8 cellular contexts compared by ENCODE assay signal in genomic region chr16:15090663-15091269, GRCh38. TPM values are rescaled to one million over a fixed set of nuclear protein-coding genes. Genes with fewer than 3 reads are reported as not detected.
DNase-seq lines count a peak whose midpoint lies in the region; ATAC-seq and TF ChIP-seq lines count a peak whose summit lies in the region.
"Not testable (repeated sequence)": the region's sequence is repeated elsewhere in the genome, so short reads cannot be mapped to it uniquely, and the experiment has no call there.

No MANE protein-coding gene starts in this region.

- not testable (repeated sequence) for H3K4me3 ChIP-seq in CD8-positive, alpha-beta T cell (ENCODE audit: low read depth, low read length); SK-N-SH (ENCODE audit: low read depth in 2 of 2, low read length in 1 of 2); naive thymus-derived CD4-positive, alpha-beta T cell (ENCODE audit: low read length)

- 93% methylated on average over 1 of the region's 1 CpG for WGBS in SK-N-SH (ENCODE audit: low lambda C conversion rate)

- H3K27me3 ChIP-seq in CD8-positive, alpha-beta T cell (ENCODE audit: insufficient read depth, low read length); SK-N-SH (ENCODE audit: insufficient read depth); foreskin keratinocyte; naive thymus-derived CD4-positive, alpha-beta T cell (ENCODE audit: control insufficient read depth in 2 of 2, insufficient read depth in 2 of 2, low read length in 2 of 2): not testable (repeated sequence)

- TF ChIP-seq RAD21 in SK-N-SH (IDR thresholded peaks at IDR 0.05; ENCODE audit: low read length), result not testable (repeated sequence)

- H2AFZ ChIP-seq in SK-N-SH (ENCODE audit: low read depth), result not testable (repeated sequence)

- not testable (repeated sequence) for H3K4me3 Mint-ChIP-seq in CD8-positive, alpha-beta T cell; HFFc6; activated T-cell treated with anti-CD3 and anti-CD28 coated beads, Interleukin-2, amount 50 U/mL, for 72 hours; MCF 10A (ENCODE audit: unreplicated experiment); naive thymus-derived CD4-positive, alpha-beta T cell; stimulated activated effector memory CD8-positive, alpha-beta T cell treated with anti-CD3 and anti-CD28 coated beads, Interleukin-12 subunit alpha, Interleukin-12 subunit beta, amount 100 ng/mL, for 72 hours

- BruUV-seq in MCF 10A (replicated peaks; lab: Mats Ljungman, UMichigan), result not testable (repeated sequence)

- not testable (repeated sequence) for H3K9me3 ChIP-seq in CD8-positive, alpha-beta T cell (ENCODE audit: low read length); SK-N-SH; naive thymus-derived CD4-positive, alpha-beta T cell (ENCODE audit: control insufficient read depth in 2 of 3, low read length in 3 of 3)

- not testable (repeated sequence) for H3K9ac ChIP-seq in SK-N-SH

- H4K20me1 ChIP-seq in SK-N-SH (ENCODE audit: insufficient read depth), result not testable (repeated sequence)

- DNase-seq in CD8-positive, alpha-beta T cell; HFFc6; SK-N-SH; activated T-cell treated with anti-CD3 and anti-CD28 coated beads, Interleukin-2, amount 50 U/mL, for 72 hours; MCF 10A (ENCODE audit: unreplicated experiment); foreskin keratinocyte; naive thymus-derived CD4-positive, alpha-beta T cell; stimulated activated effector memory CD8-positive, alpha-beta T cell treated with anti-CD3 and anti-CD28 coated beads, Interleukin-12 subunit alpha, Interleukin-12 subunit beta, amount 100 ng/mL, for 72 hours (ENCODE audit: low spot score in 2 of 2): not testable (repeated sequence)

- intact Hi-C loops in CD8-positive, alpha-beta T cell (cut with DNase I, micrococcal nuclease); MCF 10A (cut with micrococcal nuclease): not testable (repeated sequence)
- intact Hi-C loops in naive thymus-derived CD4-positive, alpha-beta T cell (cut with micrococcal nuclease), result loop anchor here in 1 of 2 donors (10.0 kb wide), 1 partner anchor 134 kb away; no protein-coding TSS in a partner anchor

- peaks cover 42% of the 10 kb centered on the region for H3K79me2 ChIP-seq in SK-N-SH (ENCODE audit: insufficient read depth)

- H3K36me3 ChIP-seq in CD8-positive, alpha-beta T cell (ENCODE audit: insufficient read depth, low read length); naive thymus-derived CD4-positive, alpha-beta T cell (ENCODE audit: control insufficient read depth in 2 of 3, insufficient read depth in 3 of 3, low read length in 3 of 3): not testable (repeated sequence)
- peaks cover 14 to 32% of the 10 kb centered on the region in 2 experiments for H3K36me3 ChIP-seq in SK-N-SH (replicated peaks in 1 of 2; ENCODE audit: control insufficient read depth in 1 of 2, insufficient read depth in 2 of 2, low read length in 1 of 2)

- H3K4me1 Mint-ChIP-seq in CD8-positive, alpha-beta T cell (ENCODE audit: low read depth), result peaks cover 43% of the 10 kb centered on the region
- H3K4me1 Mint-ChIP-seq in HFFc6 (ENCODE audit: low read depth) (peaks cover 18% of the 10 kb centered on the region), MCF 10A (ENCODE audit: insufficient read depth, unreplicated experiment) (peaks cover 12% of the 10 kb centered on the region)
- peaks cover 26% of the 10 kb centered on the region for H3K4me1 Mint-ChIP-seq in activated T-cell treated with anti-CD3 and anti-CD28 coated beads, Interleukin-2, amount 50 U/mL, for 72 hours (ENCODE audit: low read depth)
- H3K4me1 Mint-ChIP-seq in naive thymus-derived CD4-positive, alpha-beta T cell, result peaks cover 19 to 40% (median 28%) of the 10 kb centered on the region in 7 donors
- H3K4me1 Mint-ChIP-seq in stimulated activated effector memory CD8-positive, alpha-beta T cell treated with anti-CD3 and anti-CD28 coated beads, Interleukin-12 subunit alpha, Interleukin-12 subunit beta, amount 100 ng/mL, for 72 hours, result peaks cover 28% of the 10 kb centered on the region

- H3K4me1 ChIP-seq in CD8-positive, alpha-beta T cell (ENCODE audit: insufficient read depth, low read length); SK-N-SH (ENCODE audit: control insufficient read depth in 1 of 2, insufficient read depth in 2 of 2, low read depth in 1 of 2, low read length in 1 of 2); foreskin keratinocyte; naive thymus-derived CD4-positive, alpha-beta T cell (ENCODE audit: control insufficient read depth in 2 of 2, insufficient read depth in 2 of 2, low read length in 2 of 2): not testable (repeated sequence)

- H3K4me2 ChIP-seq in SK-N-SH, result not testable (repeated sequence)

- CTCF ChIA-PET in CD8-positive, alpha-beta T cell (lab: Charles Lee); SK-N-SH (lab: Yijun Ruan, JAX); naive thymus-derived CD4-positive, alpha-beta T cell (lab: Charles Lee): not testable (repeated sequence)
- CTCF ChIA-PET in MCF 10A (lab: Yijun Ruan, JAX), result interaction anchor here (0.7 kb wide), 1 partner anchor 888 kb away, joined by 3 read pairs; no protein-coding TSS in a partner anchor

- H3K27ac ChIP-seq in CD8-positive, alpha-beta T cell (ENCODE audit: low read depth, low read length); SK-N-SH (ENCODE audit: low read depth in 2 of 2, low read length in 1 of 2); foreskin keratinocyte; naive thymus-derived CD4-positive, alpha-beta T cell (ENCODE audit: low read depth, low read length): not testable (repeated sequence)

- TF ChIP-seq EP300 in SK-N-SH (IDR thresholded peaks at IDR 0.05; ENCODE audit: borderline replicate concordance in 1 of 2, low read depth in 1 of 2, low read length in 1 of 2), result not testable (repeated sequence)

- H3K9me3 Mint-ChIP-seq in CD8-positive, alpha-beta T cell; HFFc6; activated T-cell treated with anti-CD3 and anti-CD28 coated beads, Interleukin-2, amount 50 U/mL, for 72 hours; MCF 10A (ENCODE audit: unreplicated experiment); naive thymus-derived CD4-positive, alpha-beta T cell; stimulated activated effector memory CD8-positive, alpha-beta T cell treated with anti-CD3 and anti-CD28 coated beads, Interleukin-12 subunit alpha, Interleukin-12 subunit beta, amount 100 ng/mL, for 72 hours: not testable (repeated sequence)

- ATAC-seq in CD8-positive, alpha-beta T cell, result peak; percentile 42
- not testable (repeated sequence) for ATAC-seq in activated T-cell treated with anti-CD3 and anti-CD28 coated beads, Interleukin-2, amount 50 U/mL, for 72 hours (replicated peaks in 1 of 2); foreskin keratinocyte; stimulated activated effector memory CD8-positive, alpha-beta T cell treated with anti-CD3 and anti-CD28 coated beads, Interleukin-12 subunit alpha, Interleukin-12 subunit beta, amount 100 ng/mL, for 72 hours
- peak; percentile 30 for ATAC-seq in naive thymus-derived CD4-positive, alpha-beta T cell

- not testable (repeated sequence) for TF ChIP-seq CTCF in CD8-positive, alpha-beta T cell (IDR thresholded peaks at IDR 0.05)
- peak; percentile 35; the same call in 1 of the 2 replicates for TF ChIP-seq CTCF in HFFc6 (IDR thresholded peaks at IDR 0.05)
- TF ChIP-seq CTCF in SK-N-SH (IDR thresholded peaks at IDR 0.05), result peak; percentile 29
- peak; percentile 8 for TF ChIP-seq CTCF in MCF 10A (IDR thresholded peaks at IDR 0.05; ENCODE audit: unreplicated experiment)
- peak; percentile 34 for TF ChIP-seq CTCF in foreskin keratinocyte (conservative IDR thresholded peaks at IDR 0.05)

- H3K9me2 ChIP-seq in SK-N-SH, result not testable (repeated sequence)

- not testable (repeated sequence) for H3K27me3 Mint-ChIP-seq in CD8-positive, alpha-beta T cell (ENCODE audit: low read depth); HFFc6 (ENCODE audit: insufficient read depth); activated T-cell treated with anti-CD3 and anti-CD28 coated beads, Interleukin-2, amount 50 U/mL, for 72 hours (ENCODE audit: low read depth); MCF 10A (ENCODE audit: insufficient read depth, unreplicated experiment); naive thymus-derived CD4-positive, alpha-beta T cell

- H3F3A ChIP-seq in SK-N-SH (replicated peaks; ENCODE audit: insufficient read depth), result not testable (repeated sequence)

- not testable (repeated sequence) for H3K27ac Mint-ChIP-seq in CD8-positive, alpha-beta T cell; HFFc6; MCF 10A (ENCODE audit: low read depth, unreplicated experiment)
- H3K27ac Mint-ChIP-seq in activated T-cell treated with anti-CD3 and anti-CD28 coated beads, Interleukin-2, amount 50 U/mL, for 72 hours, result peak overlapping the region; percentile 86
- H3K27ac Mint-ChIP-seq in naive thymus-derived CD4-positive, alpha-beta T cell, result peak overlapping the region in 1 of 9 donors; percentile 28
- peak overlapping the region; percentile 37 for H3K27ac Mint-ChIP-seq in stimulated activated effector memory CD8-positive, alpha-beta T cell treated with anti-CD3 and anti-CD28 coated beads, Interleukin-12 subunit alpha, Interleukin-12 subunit beta, amount 100 ng/mL, for 72 hours

- POLR2A ChIA-PET in CD8-positive, alpha-beta T cell (lab: Charles Lee); SK-N-SH (lab: Yijun Ruan, JAX); naive thymus-derived CD4-positive, alpha-beta T cell (lab: Charles Lee): not testable (repeated sequence)
- POLR2A ChIA-PET in MCF 10A (lab: Yijun Ruan, JAX), result interaction anchor here (0.5 kb wide), 1 partner anchor 49 kb away, joined by 5 read pairs; no protein-coding TSS in a partner anchor

- H3K36me3 Mint-ChIP-seq in CD8-positive, alpha-beta T cell, result peaks cover 49% of the 10 kb centered on the region
- H3K36me3 Mint-ChIP-seq in HFFc6 (ENCODE audit: low read depth) (peaks cover 15% of the 10 kb centered on the region), MCF 10A (ENCODE audit: insufficient read depth, unreplicated experiment) (peaks cover 60% of the 10 kb centered on the region)
- peaks cover 0 to 16% of the 10 kb centered on the region in 2 donors for H3K36me3 Mint-ChIP-seq in activated T-cell treated with anti-CD3 and anti-CD28 coated beads, Interleukin-2, amount 50 U/mL, for 72 hours (ENCODE audit: insufficient read depth in 2 of 2)
- not testable (repeated sequence) for H3K36me3 Mint-ChIP-seq in naive thymus-derived CD4-positive, alpha-beta T cell
- peaks cover 83% of the 10 kb centered on the region for H3K36me3 Mint-ChIP-seq in stimulated activated effector memory CD8-positive, alpha-beta T cell treated with anti-CD3 and anti-CD28 coated beads, Interleukin-12 subunit alpha, Interleukin-12 subunit beta, amount 100 ng/mL, for 72 hours

RNA-seq across cellular contexts. Expression of gene RRN3, which starts 3.3 kb away (rescaled TPM):
- 10 to 100 TPM; 47.8 to 48.3 TPM for total RNA-seq in CD8-positive, alpha-beta T cell
- total RNA-seq in HFFc6 (2021; fragmentation: NEBNext Ultra II Directional; extraction: Animal tissue kit (Norgen Biotek cat#: 25700)), result 10 to 100 TPM; 27.8 to 36.3 (median 31.3) TPM
- polyA plus RNA-seq in SK-N-SH (2012; rRNA removed), result 21.3 and 32.8 TPM in 2 replicates
- polyA plus RNA-seq in SK-N-SH (2012; cell fraction: cytosol; rRNA removed), result 33.8 and 34.0 TPM in 2 replicates
- 14.2 and 34.2 TPM in 2 replicates for polyA plus RNA-seq in SK-N-SH (2012; cell fraction: nucleus; rRNA removed)
- 10 to 100 TPM; 39.5 to 41.6 TPM for total RNA-seq in activated T-cell treated with anti-CD3 and anti-CD28 coated beads, Interleukin-2, amount 50 U/mL, for 72 hours
- 38.8 and 39.7 TPM in 2 replicates for total RNA-seq in MCF 10A (2022)
- 31.9 and 32.1 TPM in 2 replicates for total RNA-seq in foreskin keratinocyte
- 10.0 and 12.3 TPM in 2 replicates for polyA plus RNA-seq in foreskin keratinocyte
- 10 to 100 TPM; 27.3 to 46.9 (median 40.4) TPM for total RNA-seq in naive thymus-derived CD4-positive, alpha-beta T cell
- 10 to 100 TPM; 29.0 to 36.5 TPM for polyA plus RNA-seq in naive thymus-derived CD4-positive, alpha-beta T cell

RNA-seq across cellular contexts. Expression of gene NTAN1, which starts 34.9 kb away (rescaled TPM):
- 10 to 100 TPM; 22.8 to 23.3 TPM for total RNA-seq in CD8-positive, alpha-beta T cell
- 10 to 100 TPM; 42.7 to 56.0 (median 49.7) TPM for total RNA-seq in HFFc6 (2021; fragmentation: NEBNext Ultra II Directional; extraction: Animal tissue kit (Norgen Biotek cat#: 25700))
- polyA plus RNA-seq in SK-N-SH (2012; rRNA removed), result 55.3 and 62.2 TPM in 2 replicates
- polyA plus RNA-seq in SK-N-SH (2012; cell fraction: cytosol; rRNA removed), result 66.7 and 75.4 TPM in 2 replicates
- polyA plus RNA-seq in SK-N-SH (2012; cell fraction: nucleus; rRNA removed), result 35.0 and 45.6 TPM in 2 replicates
- total RNA-seq in activated T-cell treated with anti-CD3 and anti-CD28 coated beads, Interleukin-2, amount 50 U/mL, for 72 hours, result 10 to 100 TPM; 37.8 to 39.1 TPM
- 18.9 and 20.6 TPM in 2 replicates for total RNA-seq in MCF 10A (2022)
- total RNA-seq in foreskin keratinocyte, result 71.1 and 74.2 TPM in 2 replicates
- 70.6 and 80.6 TPM in 2 replicates for polyA plus RNA-seq in foreskin keratinocyte
- total RNA-seq in naive thymus-derived CD4-positive, alpha-beta T cell, result 10 to 100 TPM; 26.1 to 39.2 (median 28.7) TPM
- polyA plus RNA-seq in naive thymus-derived CD4-positive, alpha-beta T cell, result 10 to 100 TPM; 50.3 to 54.0 TPM
